ENCODE assay signal across 28 cellular contexts in the genomic region with DNA sequence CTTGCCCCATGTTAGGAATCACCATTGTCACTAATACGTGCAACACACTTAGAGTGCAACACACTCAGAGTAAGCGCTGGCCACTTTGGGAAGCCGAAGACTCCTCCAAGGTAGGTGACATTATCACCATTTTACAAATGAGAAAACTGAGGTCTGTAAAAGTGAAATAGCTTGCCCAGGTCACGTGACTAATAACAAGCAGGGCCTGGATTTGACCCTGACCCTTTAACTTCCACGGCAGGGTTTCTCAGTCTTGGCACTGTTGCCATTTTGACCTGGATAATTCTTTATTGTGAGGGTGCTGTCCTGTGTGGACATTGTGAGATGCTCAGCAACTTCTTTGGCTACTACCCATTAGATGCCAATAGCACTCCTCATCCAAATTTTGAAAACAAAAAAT. TPM values are rescaled to one million over a fixed set of nuclear protein-coding genes. Genes with fewer than 3 reads are reported as not detected.
DNase-seq lines count a peak whose midpoint lies in the region; ATAC-seq and TF ChIP-seq lines count a peak whose summit lies in the region.
"Had no signal": no experiment of that assay in that cellular context is flagged by ENCODE, and none has a peak within 500 bp of the region (broad histone marks: within the 10 kb centered on the region; RNA-seq: fewer than 3 reads in every experiment).

No MANE protein-coding gene starts in this region.

- no peaks in the 10 kb centered on the region for H3K9me3 ChIP-seq in left ventricle myocardium inferior (replicated peaks)
- H3K9me3 ChIP-seq in transverse colon: no peaks in the 10 kb centered on the region
- H3K9me3 ChIP-seq: thoracic aorta had no signal

- POLR2A ChIA-PET in T-cell (lab: Charles Lee): interaction anchor here in 1 of 2 donors (0.6 kb wide), 1 partner anchor 677 kb away, joined by 3 read pairs; no protein-coding TSS in a partner anchor

- in situ Hi-C loops in transverse colon (cut with MboI; ENCODE audit: low pct_ligation_motif_present in 1 of 4, low pct_unique_long_range_greater_than_20kb in 1 of 4, low sequenced_read_pairs in 3 of 4): no loop called here

- WGBS in transverse colon (ENCODE audit: low coverage in 1 of 2), 2 donors: 93 to 100% methylated on average over 3 to 5 of the region's 5 CpGs

- H3K4me3 ChIP-seq in left ventricle myocardium inferior: no peak overlapping the region
- H3K4me3 ChIP-seq in transverse colon: no peak overlapping the region
- H3K4me3 ChIP-seq: cardiac muscle cell, hepatocyte, thoracic aorta had no signal

- H3K27me3 Mint-ChIP-seq in T-cell: peaks cover 4 to 5% of the 10 kb centered on the region in 2 donors
- peaks cover 7% of the 10 kb centered on the region in 2 donors for H3K27me3 Mint-ChIP-seq in natural killer cell treated with Interleukin-12 subunit alpha and Interleukin-12 subunit beta and Interleukin-15 and Interleukin-18, amount 100 ng/mL, for 72 hours

- TF ChIP-seq POLR2A in transverse colon (IDR thresholded peaks at IDR 0.05): no peak

- no peaks in the 10 kb centered on the region for H3K36me3 ChIP-seq in left ventricle myocardium inferior
- no peaks in the 10 kb centered on the region for H3K36me3 ChIP-seq in transverse colon
- H3K36me3 ChIP-seq: cardiac muscle cell, thoracic aorta had no signal

- peak overlapping the region; percentile 73 to 91 for H3K27ac Mint-ChIP-seq in T-cell
- H3K27ac Mint-ChIP-seq in natural killer cell treated with Interleukin-12 subunit alpha and Interleukin-12 subunit beta and Interleukin-15 and Interleukin-18, amount 100 ng/mL, for 72 hours: peak overlapping the region; percentile 75 to 85
- H3K27ac Mint-ChIP-seq: activated CD4-positive, alpha-beta memory T cell treated with anti-CD3 and anti-CD28 coated beads for 36 hours; endodermal cell had no signal

- no peak overlapping the region for H3K4me3 Mint-ChIP-seq in T-cell
- H3K4me3 Mint-ChIP-seq in natural killer cell treated with Interleukin-12 subunit alpha and Interleukin-12 subunit beta and Interleukin-15 and Interleukin-18, amount 100 ng/mL, for 72 hours: peak overlapping the region; percentile 65
- H3K4me3 Mint-ChIP-seq: activated CD4-positive, alpha-beta memory T cell treated with anti-CD3 and anti-CD28 coated beads for 36 hours; endodermal cell had no signal

- TF ChIP-seq CTCF in left ventricle myocardium inferior (IDR thresholded peaks at IDR 0.05; ENCODE audit: borderline replicate concordance): no peak
- TF ChIP-seq CTCF in transverse colon (IDR thresholded peaks at IDR 0.05): no peak

- peak overlapping the region; percentile 65 for H3K27ac ChIP-seq in left ventricle myocardium inferior (replicated peaks)
- peak overlapping the region; percentile 21 to 63 (median 50) for H3K27ac ChIP-seq in transverse colon
- H3K27ac ChIP-seq: cardiac muscle cell, foreskin keratinocyte had no signal

- no peak for ATAC-seq in left ventricle myocardium superior
- ATAC-seq in T-cell (replicated peaks in 1 of 4): no peak
- no peak for ATAC-seq in natural killer cell treated with Interleukin-12 subunit alpha and Interleukin-12 subunit beta and Interleukin-15 and Interleukin-18, amount 100 ng/mL, for 72 hours
- ATAC-seq in HG03139 (IDR thresholded peaks at IDR 0.05; ENCODE audit: unreplicated experiment): no peak
- ATAC-seq: foreskin keratinocyte, left colon had no signal

- intact Hi-C loops in left ventricle myocardium inferior (cut with micrococcal nuclease) (no loop called here), left ventricle myocardium superior (cut with micrococcal nuclease) (no loop called here), transverse colon (cut with DNase I; ENCODE audit: low total_unique reads) (no loop called here)

- H3K9me3 Mint-ChIP-seq in T-cell: no peaks in the 10 kb centered on the region
- no peaks in the 10 kb centered on the region for H3K9me3 Mint-ChIP-seq in natural killer cell treated with Interleukin-12 subunit alpha and Interleukin-12 subunit beta and Interleukin-15 and Interleukin-18, amount 100 ng/mL, for 72 hours
- H3K9me3 Mint-ChIP-seq: activated CD4-positive, alpha-beta memory T cell treated with anti-CD3 and anti-CD28 coated beads for 36 hours; activated T-helper 17 cell treated with anti-CD3 and anti-CD28 coated beads, Interleukin-2, amount 50 U/mL, for 72 hours; endodermal cell had no signal

- no peak for TF ChIP-seq EP300 in transverse colon (IDR thresholded peaks at IDR 0.05; ENCODE audit: low read depth)

- no peak for DNase-seq in left ventricle myocardium inferior
- no peak for DNase-seq in left ventricle myocardium superior
- no peak for DNase-seq in T-cell
- DNase-seq in natural killer cell treated with Interleukin-12 subunit alpha and Interleukin-12 subunit beta and Interleukin-15 and Interleukin-18, amount 100 ng/mL, for 72 hours (ENCODE audit: low spot score): no peak
- no peak for DNase-seq in transverse colon
- no peak for DNase-seq in hypothalamus (lab: John Stamatoyannopoulos, UW)
- no peak for DNase-seq in DMS79 treated with DMSO at 0.1 percent for 48 hours (lab: John Stamatoyannopoulos, UW)
- DNase-seq: activated naive CD4-positive, alpha-beta T cell treated with anti-CD3 and anti-CD28 coated beads, Interleukin-2, amount 50 U/mL, for 16 hours; anterior cingulate cortex; DMS153; endodermal cell; foreskin keratinocyte; left colon; NCI-H1105; NCI-H187 treated with DMSO at 0.1 percent for 48 hours; SHP77 treated with DMSO at 0.1 percent for 48 hours; SW 1271 had no signal

- H3K4me1 ChIP-seq in left ventricle myocardium inferior (peaks cover 26% of the 10 kb centered on the region), transverse colon (peaks cover 0 to 7% (median 0%) of the 10 kb centered on the region in 4 donors)
- H3K4me1 ChIP-seq: foreskin keratinocyte had no signal

- H3K4me1 Mint-ChIP-seq in T-cell: peaks cover 34 to 40% (median 38%) of the 10 kb centered on the region in 3 donors
- H3K4me1 Mint-ChIP-seq in natural killer cell treated with Interleukin-12 subunit alpha and Interleukin-12 subunit beta and Interleukin-15 and Interleukin-18, amount 100 ng/mL, for 72 hours (ENCODE audit: low read depth in 2 of 2): peaks cover 32 to 34% of the 10 kb centered on the region in 2 donors
- H3K4me1 Mint-ChIP-seq: endodermal cell had no signal

- CTCF ChIA-PET in T-cell (lab: Charles Lee): interaction anchor here in 1 of 2 donors (0.9 kb wide), 1 partner anchor 13 kb away, joined by 3 read pairs; no protein-coding TSS in a partner anchor

- peaks cover 14% of the 10 kb centered on the region for H3K27me3 ChIP-seq in left ventricle myocardium inferior (ENCODE audit: low read depth)
- peaks cover 4% of the 10 kb centered on the region for H3K27me3 ChIP-seq in transverse colon

- H3K36me3 Mint-ChIP-seq in T-cell: no peaks in the 10 kb centered on the region
- H3K36me3 Mint-ChIP-seq in natural killer cell treated with Interleukin-12 subunit alpha and Interleukin-12 subunit beta and Interleukin-15 and Interleukin-18, amount 100 ng/mL, for 72 hours: no peaks in the 10 kb centered on the region
- H3K36me3 Mint-ChIP-seq: activated CD4-positive, alpha-beta memory T cell treated with anti-CD3 and anti-CD28 coated beads for 36 hours had no signal

RNA-seq across cellular contexts. Expression of a gene that starts 7.8 kb away (rescaled TPM):
- total RNA-seq in left ventricle myocardium inferior (not detected), left ventricle myocardium superior (not detected), T-cell (under 1 TPM in 3 of 5 donors, not detected in 2; 0.12 to 0.13 (median 0.13) TPM), transverse colon (under 1 TPM in 2 of 4 donors, not detected in 2; 0.64 to 0.68 TPM)
- under 1 TPM; 0.28 to 0.69 TPM for total RNA-seq in natural killer cell treated with Interleukin-12 subunit alpha and Interleukin-12 subunit beta and Interleukin-15 and Interleukin-18, amount 100 ng/mL, for 72 hours
- total RNA-seq: A673; activated CD4-positive, alpha-beta memory T cell treated with anti-CD3 and anti-CD28 coated beads for 36 hours; endodermal cell; esophagus mucosa; foreskin keratinocyte; H1; M059J; osteocyte had no signal
